In genomic region chr15:55289573-55290360, GRCh38 we compare ENCODE assay signal across 1 cellular context.
TF ChIP-seq lines count a peak whose summit lies in the region.

Gene RAB27A, minus strand, starts transcription at chr15:55289813. Its CDS starts 54,879 bp downstream, at chr15:55234934.

TF ChIP-seq in HepG2, 621 proteins besides CTCF, POLR2A, EP300 and RAD21 (continued from another document and continues in another):
- TF ChIP-seq, protein P1, sequence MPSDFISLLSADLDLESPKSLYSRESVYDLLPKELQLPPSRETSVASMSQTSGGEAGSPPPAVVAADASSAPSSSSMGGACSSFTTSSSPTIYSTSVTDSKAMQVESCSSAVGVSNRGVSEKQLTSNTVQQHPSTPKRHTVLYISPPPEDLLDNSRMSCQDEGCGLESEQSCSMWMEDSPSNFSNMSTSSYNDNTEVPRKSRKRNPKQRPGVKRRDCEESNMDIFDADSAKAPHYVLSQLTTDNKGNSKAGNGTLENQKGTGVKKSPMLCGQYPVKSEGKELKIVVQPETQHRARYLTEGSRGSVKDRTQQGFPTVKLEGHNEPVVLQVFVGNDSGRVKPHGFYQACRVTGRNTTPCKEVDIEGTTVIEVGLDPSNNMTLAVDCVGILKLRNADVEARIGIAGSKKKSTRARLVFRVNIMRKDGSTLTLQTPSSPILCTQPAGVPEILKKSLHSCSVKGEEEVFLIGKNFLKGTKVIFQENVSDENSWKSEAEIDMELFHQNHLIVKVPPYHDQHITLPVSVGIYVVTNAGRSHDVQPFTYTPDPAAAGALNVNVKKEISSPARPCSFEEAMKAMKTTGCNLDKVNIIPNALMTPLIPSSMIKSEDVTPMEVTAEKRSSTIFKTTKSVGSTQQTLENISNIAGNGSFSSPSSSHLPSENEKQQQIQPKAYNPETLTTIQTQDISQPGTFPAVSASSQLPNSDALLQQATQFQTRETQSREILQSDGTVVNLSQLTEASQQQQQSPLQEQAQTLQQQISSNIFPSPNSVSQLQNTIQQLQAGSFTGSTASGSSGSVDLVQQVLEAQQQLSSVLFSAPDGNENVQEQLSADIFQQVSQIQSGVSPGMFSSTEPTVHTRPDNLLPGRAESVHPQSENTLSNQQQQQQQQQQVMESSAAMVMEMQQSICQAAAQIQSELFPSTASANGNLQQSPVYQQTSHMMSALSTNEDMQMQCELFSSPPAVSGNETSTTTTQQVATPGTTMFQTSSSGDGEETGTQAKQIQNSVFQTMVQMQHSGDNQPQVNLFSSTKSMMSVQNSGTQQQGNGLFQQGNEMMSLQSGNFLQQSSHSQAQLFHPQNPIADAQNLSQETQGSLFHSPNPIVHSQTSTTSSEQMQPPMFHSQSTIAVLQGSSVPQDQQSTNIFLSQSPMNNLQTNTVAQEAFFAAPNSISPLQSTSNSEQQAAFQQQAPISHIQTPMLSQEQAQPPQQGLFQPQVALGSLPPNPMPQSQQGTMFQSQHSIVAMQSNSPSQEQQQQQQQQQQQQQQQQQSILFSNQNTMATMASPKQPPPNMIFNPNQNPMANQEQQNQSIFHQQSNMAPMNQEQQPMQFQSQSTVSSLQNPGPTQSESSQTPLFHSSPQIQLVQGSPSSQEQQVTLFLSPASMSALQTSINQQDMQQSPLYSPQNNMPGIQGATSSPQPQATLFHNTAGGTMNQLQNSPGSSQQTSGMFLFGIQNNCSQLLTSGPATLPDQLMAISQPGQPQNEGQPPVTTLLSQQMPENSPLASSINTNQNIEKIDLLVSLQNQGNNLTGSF (CRISPR knock-in tag; IDR thresholded peaks at IDR 0.05): peak; percentile 28; the same call in 1 of the 2 replicates
- no peak for TF ChIP-seq NR2C2 (CRISPR knock-in tag; IDR thresholded peaks at IDR 0.05; ENCODE audit: borderline replicate concordance)
- TF ChIP-seq ZNF18 (CRISPR knock-in tag; IDR thresholded peaks at IDR 0.05; ENCODE audit: insufficient replicate concordance): peak; percentile 39
- TF ChIP-seq TFDP2 (CRISPR knock-in tag; IDR thresholded peaks at IDR 0.05): peak; percentile 45
- TF ChIP-seq ZFP90 (CRISPR knock-in tag; IDR thresholded peaks at IDR 0.05; ENCODE audit: borderline replicate concordance): peak; percentile 36; the same call in 1 of the 2 replicates
- TF ChIP-seq, protein P2, sequence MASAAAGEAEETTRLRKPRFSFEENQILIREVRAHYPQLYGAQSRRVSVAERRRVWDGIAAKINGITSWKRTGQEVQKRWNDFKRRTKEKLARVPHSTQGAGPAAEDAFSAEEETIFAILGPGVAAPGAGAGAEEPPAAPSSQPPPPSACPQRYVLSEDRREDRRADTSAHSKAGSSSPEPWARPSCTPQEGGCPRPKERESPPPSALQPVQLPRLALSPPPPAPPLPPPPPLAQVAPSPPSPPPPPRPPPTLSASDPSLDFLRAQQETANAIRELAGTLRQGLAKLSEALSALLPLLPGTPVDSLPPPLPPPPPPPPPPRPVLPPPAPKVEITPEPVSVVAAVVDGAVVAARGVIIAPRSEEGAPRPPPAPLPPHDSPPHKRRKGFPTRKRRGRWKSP (CRISPR knock-in tag; IDR thresholded peaks at IDR 0.05): peak; percentile 45; the same call in 1 of the 2 replicates
- TF ChIP-seq, protein P3, sequence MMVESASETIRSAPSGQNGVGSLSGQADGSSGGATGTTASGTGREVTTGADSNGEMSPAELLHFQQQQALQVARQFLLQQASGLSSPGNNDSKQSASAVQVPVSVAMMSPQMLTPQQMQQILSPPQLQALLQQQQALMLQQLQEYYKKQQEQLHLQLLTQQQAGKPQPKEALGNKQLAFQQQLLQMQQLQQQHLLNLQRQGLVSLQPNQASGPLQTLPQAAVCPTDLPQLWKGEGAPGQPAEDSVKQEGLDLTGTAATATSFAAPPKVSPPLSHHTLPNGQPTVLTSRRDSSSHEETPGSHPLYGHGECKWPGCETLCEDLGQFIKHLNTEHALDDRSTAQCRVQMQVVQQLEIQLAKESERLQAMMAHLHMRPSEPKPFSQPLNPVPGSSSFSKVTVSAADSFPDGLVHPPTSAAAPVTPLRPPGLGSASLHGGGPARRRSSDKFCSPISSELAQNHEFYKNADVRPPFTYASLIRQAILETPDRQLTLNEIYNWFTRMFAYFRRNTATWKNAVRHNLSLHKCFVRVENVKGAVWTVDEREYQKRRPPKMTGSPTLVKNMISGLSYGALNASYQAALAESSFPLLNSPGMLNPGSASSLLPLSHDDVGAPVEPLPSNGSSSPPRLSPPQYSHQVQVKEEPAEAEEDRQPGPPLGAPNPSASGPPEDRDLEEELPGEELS (CRISPR knock-in tag; IDR thresholded peaks at IDR 0.05): peak; percentile 14; the same call in 1 of the 2 replicates
- TF ChIP-seq, protein P4, sequence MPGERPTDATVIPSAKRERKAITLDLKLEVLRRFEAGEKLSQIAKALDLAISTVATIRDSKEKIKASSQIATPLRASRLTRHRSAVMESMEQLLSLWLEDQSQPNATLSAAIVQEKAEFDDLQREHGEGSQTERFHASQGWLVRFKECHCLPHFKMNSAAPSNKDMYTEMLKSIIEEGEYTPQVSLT (CRISPR knock-in tag; IDR thresholded peaks at IDR 0.05; ENCODE audit: borderline replicate concordance, low read depth): no peak
- TF ChIP-seq SETDB1 (CRISPR knock-in tag; IDR thresholded peaks at IDR 0.05; ENCODE audit: borderline replicate concordance): no peak
- TF ChIP-seq, protein P5, sequence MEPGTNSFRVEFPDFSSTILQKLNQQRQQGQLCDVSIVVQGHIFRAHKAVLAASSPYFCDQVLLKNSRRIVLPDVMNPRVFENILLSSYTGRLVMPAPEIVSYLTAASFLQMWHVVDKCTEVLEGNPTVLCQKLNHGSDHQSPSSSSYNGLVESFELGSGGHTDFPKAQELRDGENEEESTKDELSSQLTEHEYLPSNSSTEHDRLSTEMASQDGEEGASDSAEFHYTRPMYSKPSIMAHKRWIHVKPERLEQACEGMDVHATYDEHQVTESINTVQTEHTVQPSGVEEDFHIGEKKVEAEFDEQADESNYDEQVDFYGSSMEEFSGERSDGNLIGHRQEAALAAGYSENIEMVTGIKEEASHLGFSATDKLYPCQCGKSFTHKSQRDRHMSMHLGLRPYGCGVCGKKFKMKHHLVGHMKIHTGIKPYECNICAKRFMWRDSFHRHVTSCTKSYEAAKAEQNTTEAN (CRISPR knock-in tag; conservative IDR thresholded peaks at IDR 0.05): 0 out of 2 replicates have a peak, but pooled peaks have one; percentile 23
- TF ChIP-seq ZSCAN20 (CRISPR knock-in tag; IDR thresholded peaks at IDR 0.05; ENCODE audit: borderline replicate concordance): peak; percentile 77; the same call in 1 of the 2 replicates
- TF ChIP-seq, protein P6, sequence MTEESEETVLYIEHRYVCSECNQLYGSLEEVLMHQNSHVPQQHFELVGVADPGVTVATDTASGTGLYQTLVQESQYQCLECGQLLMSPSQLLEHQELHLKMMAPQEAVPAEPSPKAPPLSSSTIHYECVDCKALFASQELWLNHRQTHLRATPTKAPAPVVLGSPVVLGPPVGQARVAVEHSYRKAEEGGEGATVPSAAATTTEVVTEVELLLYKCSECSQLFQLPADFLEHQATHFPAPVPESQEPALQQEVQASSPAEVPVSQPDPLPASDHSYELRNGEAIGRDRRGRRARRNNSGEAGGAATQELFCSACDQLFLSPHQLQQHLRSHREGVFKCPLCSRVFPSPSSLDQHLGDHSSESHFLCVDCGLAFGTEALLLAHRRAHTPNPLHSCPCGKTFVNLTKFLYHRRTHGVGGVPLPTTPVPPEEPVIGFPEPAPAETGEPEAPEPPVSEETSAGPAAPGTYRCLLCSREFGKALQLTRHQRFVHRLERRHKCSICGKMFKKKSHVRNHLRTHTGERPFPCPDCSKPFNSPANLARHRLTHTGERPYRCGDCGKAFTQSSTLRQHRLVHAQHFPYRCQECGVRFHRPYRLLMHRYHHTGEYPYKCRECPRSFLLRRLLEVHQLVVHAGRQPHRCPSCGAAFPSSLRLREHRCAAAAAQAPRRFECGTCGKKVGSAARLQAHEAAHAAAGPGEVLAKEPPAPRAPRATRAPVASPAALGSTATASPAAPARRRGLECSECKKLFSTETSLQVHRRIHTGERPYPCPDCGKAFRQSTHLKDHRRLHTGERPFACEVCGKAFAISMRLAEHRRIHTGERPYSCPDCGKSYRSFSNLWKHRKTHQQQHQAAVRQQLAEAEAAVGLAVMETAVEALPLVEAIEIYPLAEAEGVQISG (CRISPR knock-in tag; IDR thresholded peaks at IDR 0.05): peak; percentile 42
- TF ChIP-seq, protein P7, sequence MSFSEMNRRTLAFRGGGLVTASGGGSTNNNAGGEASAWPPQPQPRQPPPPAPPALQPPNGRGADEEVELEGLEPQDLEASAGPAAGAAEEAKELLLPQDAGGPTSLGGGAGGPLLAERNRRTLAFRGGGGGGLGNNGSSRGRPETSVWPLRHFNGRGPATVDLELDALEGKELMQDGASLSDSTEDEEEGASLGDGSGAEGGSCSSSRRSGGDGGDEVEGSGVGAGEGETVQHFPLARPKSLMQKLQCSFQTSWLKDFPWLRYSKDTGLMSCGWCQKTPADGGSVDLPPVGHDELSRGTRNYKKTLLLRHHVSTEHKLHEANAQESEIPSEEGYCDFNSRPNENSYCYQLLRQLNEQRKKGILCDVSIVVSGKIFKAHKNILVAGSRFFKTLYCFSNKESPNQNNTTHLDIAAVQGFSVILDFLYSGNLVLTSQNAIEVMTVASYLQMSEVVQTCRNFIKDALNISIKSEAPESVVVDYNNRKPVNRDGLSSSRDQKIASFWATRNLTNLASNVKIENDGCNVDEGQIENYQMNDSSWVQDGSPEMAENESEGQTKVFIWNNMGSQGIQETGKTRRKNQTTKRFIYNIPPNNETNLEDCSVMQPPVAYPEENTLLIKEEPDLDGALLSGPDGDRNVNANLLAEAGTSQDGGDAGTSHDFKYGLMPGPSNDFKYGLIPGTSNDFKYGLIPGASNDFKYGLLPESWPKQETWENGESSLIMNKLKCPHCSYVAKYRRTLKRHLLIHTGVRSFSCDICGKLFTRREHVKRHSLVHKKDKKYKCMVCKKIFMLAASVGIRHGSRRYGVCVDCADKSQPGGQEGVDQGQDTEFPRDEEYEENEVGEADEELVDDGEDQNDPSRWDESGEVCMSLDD (CRISPR knock-in tag; IDR thresholded peaks at IDR 0.05; ENCODE audit: borderline replicate concordance): 0 out of 2 replicates have a peak, but pooled peaks have one; percentile 54
- TF ChIP-seq ZNF441 (CRISPR knock-in tag; IDR thresholded peaks at IDR 0.05; ENCODE audit: borderline replicate concordance): no peak
- 0 out of 2 replicates have a peak, but pooled peaks have one; percentile 7 for TF ChIP-seq ZNF629 (CRISPR knock-in tag; conservative IDR thresholded peaks at IDR 0.05)
- TF ChIP-seq WIZ (CRISPR knock-in tag; IDR thresholded peaks at IDR 0.05): no peak
- peak; percentile 73 for TF ChIP-seq HNRNPLL (IDR thresholded peaks at IDR 0.05; ENCODE audit: low read depth, low read length, poor library complexity, severe bottlenecking)
- peak; percentile 55 for TF ChIP-seq ZNF777 (CRISPR knock-in tag; IDR thresholded peaks at IDR 0.05)
- TF ChIP-seq AKNA (CRISPR knock-in tag; IDR thresholded peaks at IDR 0.05; ENCODE audit: borderline replicate concordance): no peak
- TF ChIP-seq MXD4 (CRISPR knock-in tag; IDR thresholded peaks at IDR 0.05): no peak
- TF ChIP-seq ZNF891 (CRISPR knock-in tag; IDR thresholded peaks at IDR 0.05): no peak; the same call in 1 of the 2 replicates
- TF ChIP-seq XRCC5 (optimal IDR thresholded peaks at IDR 0.05; ENCODE audit: low read length): peak; percentile 5
- TF ChIP-seq ZNF788 (CRISPR knock-in tag; IDR thresholded peaks at IDR 0.05; ENCODE audit: borderline replicate concordance): peak; percentile 41; the same call in 1 of the 2 replicates
